8 cellular contexts compared by ENCODE assay signal in the genomic region with DNA sequence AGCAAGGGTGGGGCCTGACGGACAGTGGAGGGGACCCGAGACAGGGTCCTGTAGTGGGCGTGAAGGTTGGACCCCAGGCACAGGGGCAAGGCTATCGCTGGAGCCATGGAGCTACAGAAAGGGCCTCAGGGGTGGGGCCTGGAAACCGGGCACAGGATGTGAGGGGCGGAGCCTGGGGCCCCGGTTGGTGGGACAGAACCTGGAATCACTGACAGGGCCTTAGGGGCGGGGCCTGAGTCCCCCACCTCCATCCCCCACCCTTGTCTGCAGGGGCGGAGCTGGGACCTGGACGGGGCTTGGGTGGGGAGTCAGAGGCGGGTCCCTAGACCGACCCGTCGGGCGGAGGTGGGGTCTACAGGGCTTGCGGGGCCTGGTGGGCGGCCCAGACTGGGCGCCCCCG. TPM values are rescaled to one million over a fixed set of nuclear protein-coding genes. Genes with fewer than 3 reads are reported as not detected.
DNase-seq lines count a peak whose midpoint lies in the region; ATAC-seq, FAIRE-seq and TF ChIP-seq lines count a peak whose summit lies in the region.

No MANE protein-coding gene starts in this region.

- no peaks in the 10 kb centered on the region for H3K27me3 Mint-ChIP-seq in CD8-positive, alpha-beta memory T cell
- H3K27me3 Mint-ChIP-seq in mesothelial cell of epicardium (ENCODE audit: low read depth), result no peaks in the 10 kb centered on the region

- H3K9ac ChIP-seq in H1 (replicated peaks in 1 of 4; ENCODE audit: extremely low read depth in 1 of 4, low read depth in 3 of 4, low read length in 3 of 4), result no peak overlapping the region; a peak in 1 of 7 replicates

- H3K36me3 Mint-ChIP-seq in CD8-positive, alpha-beta memory T cell, result peaks cover 0 to 25% (median 4%) of the 10 kb centered on the region in 3 donors
- H3K36me3 Mint-ChIP-seq in mesothelial cell of epicardium, result peaks cover 8% of the 10 kb centered on the region

- H3K4ac ChIP-seq in H1 (replicated peaks; ENCODE audit: insufficient read length, low read depth, low read length), result peak overlapping the region; percentile 65

- no peak for TF ChIP-seq EP300 in H1 (IDR thresholded peaks at IDR 0.05; ENCODE audit: borderline replicate concordance in 1 of 2, low read depth in 2 of 2, low read length in 2 of 2)

- no peaks in the 10 kb centered on the region for H3K36me3 ChIP-seq in CD8-positive, alpha-beta memory T cell (ENCODE audit: insufficient read depth, low read length)
- H3K36me3 ChIP-seq in H1 (ENCODE audit: control insufficient read depth in 2 of 4, insufficient read depth in 4 of 4, low read length in 3 of 4) (peaks cover 0 to 7% (median 0%) of the 10 kb centered on the region in 4 experiments; a peak in 1 of 8 replicates), urinary bladder (ENCODE audit: insufficient read depth) (no peaks in the 10 kb centered on the region)

- WGBS in H1 (ENCODE audit: extremely low coverage in 1 of 2, insufficient coverage in 1 of 2, insufficient read length in 1 of 2, insufficient replicate concordance in 2 of 2, low coverage in 1 of 2, low lambda C conversion rate in 2 of 2, missing lambda C conversion rate in 1 of 2), 2 experiments, result 7% methylated on average over 8 of the region's 19 CpGs; no CpG with 5 or more reads in 1 of the 2 experiments
- WGBS in urinary bladder, result 12% methylated on average over 19 of the region's 19 CpGs

- H3K4me3 ChIP-seq in CD8-positive, alpha-beta memory T cell (ENCODE audit: low read length), result no peak overlapping the region
- peak overlapping the region; percentile 42 to 70 (median 44); a peak in 7 of 8 replicates for H3K4me3 ChIP-seq in H1 (ENCODE audit: extremely low read depth in 1 of 4, insufficient read depth in 2 of 4, low read depth in 3 of 4, low read length in 4 of 4)
- H3K4me3 ChIP-seq in urinary bladder (ENCODE audit: low read depth, low read length), result peak overlapping the region; percentile 46

- H2AK5ac ChIP-seq in H1 (ENCODE audit: low read depth, low read length), result 0 out of 2 replicates have a peak overlapping the region, but pooled peaks have one; percentile 86

- H3K4me1 ChIP-seq in CD8-positive, alpha-beta memory T cell (ENCODE audit: insufficient read depth, low read length), result peaks cover 36% of the 10 kb centered on the region
- peaks cover 0 to 15% (median 8%) of the 10 kb centered on the region in 4 experiments; a peak in 4 of 7 replicates for H3K4me1 ChIP-seq in H1 (replicated peaks in 1 of 4; ENCODE audit: control insufficient read depth in 3 of 4, insufficient read depth in 4 of 4, low read length in 3 of 4)
- no peaks in the 10 kb centered on the region for H3K4me1 ChIP-seq in urinary bladder (ENCODE audit: insufficient read depth)

- H3K4me1 Mint-ChIP-seq in CD8-positive, alpha-beta memory T cell, result peaks cover 14 to 44% (median 15%) of the 10 kb centered on the region in 3 donors
- H3K4me1 Mint-ChIP-seq in mesothelial cell of epicardium, result peaks cover 19% of the 10 kb centered on the region

- no peaks in the 10 kb centered on the region for H4K20me1 ChIP-seq in H1 (replicated peaks in 1 of 2; ENCODE audit: control insufficient read depth in 1 of 2, insufficient read depth in 2 of 2, low read length in 2 of 2)

- H3K27me3 ChIP-seq in CD8-positive, alpha-beta memory T cell (ENCODE audit: insufficient read depth, low read length, poor library complexity, severe bottlenecking), result no peaks in the 10 kb centered on the region
- no peaks in the 10 kb centered on the region for H3K27me3 ChIP-seq in H1 (replicated peaks in 1 of 4; ENCODE audit: control insufficient read depth in 3 of 4, extremely low read depth in 1 of 4, insufficient read depth in 3 of 4, low read length in 3 of 4)

- TF ChIP-seq CTCF in H1 (IDR thresholded peaks at IDR 0.05; ENCODE audit: control extremely low read depth in 1 of 3, insufficient read depth in 1 of 3, low read depth in 1 of 3, low read length in 3 of 3), result 0 out of 4 replicates have a peak, but pooled peaks of 1 of the 3 experiments have one; percentile 3
- TF ChIP-seq CTCF in mesothelial cell of epicardium (IDR thresholded peaks at IDR 0.05; ENCODE audit: unreplicated experiment), result no peak

- H3K4me3 Mint-ChIP-seq in CD8-positive, alpha-beta memory T cell, result peak overlapping the region in 5 of 7 donors; percentile 3 to 57 (median 34)
- peak overlapping the region; percentile 57 for H3K4me3 Mint-ChIP-seq in mesothelial cell of epicardium

- H2BK20ac ChIP-seq in H1 (ENCODE audit: low read length), result no peak overlapping the region

- peaks cover 2% of the 10 kb centered on the region; the same call in 1 of the 2 replicates for H3K23me2 ChIP-seq in H1 (ENCODE audit: low read depth, low read length)

- FAIRE-seq in H1 (lab: Jason Lieb, UNC), result peak; percentile 39

- H2BK12ac ChIP-seq in H1 (ENCODE audit: low read depth, low read length), result no peak overlapping the region

- H4K91ac ChIP-seq in H1 (replicated peaks; ENCODE audit: insufficient read length, low read length), result peak overlapping the region; percentile 95

- no peak for TF ChIP-seq RAD21 in H1 (IDR thresholded peaks at IDR 0.05 in 1 of 2, conservative IDR thresholded peaks at IDR 0.05 in 1 of 2; ENCODE audit: low read depth in 2 of 2, low read length in 2 of 2)

- no peaks in the 10 kb centered on the region for H3K79me2 ChIP-seq in H1 (ENCODE audit: control insufficient read depth in 1 of 2, insufficient read depth in 2 of 2, low read length in 2 of 2)

- peak overlapping the region; percentile 63 to 67 for H3K4me2 ChIP-seq in H1 (ENCODE audit: insufficient read depth in 1 of 2, low read depth in 2 of 2, low read length in 2 of 2)

- H3K27ac ChIP-seq in CD8-positive, alpha-beta memory T cell (ENCODE audit: low read depth, low read length), result no peak overlapping the region
- H3K27ac ChIP-seq in H1 (ENCODE audit: low read depth, low read length) (peak overlapping the region; percentile 56; the same call in 1 of the 2 replicates), urinary bladder (ENCODE audit: low read depth) (no peak overlapping the region)

- H4K5ac ChIP-seq in H1 (ENCODE audit: insufficient read length, low read depth, low read length), result no peak overlapping the region

- H3K27ac Mint-ChIP-seq in CD8-positive, alpha-beta memory T cell, result peak overlapping the region in 5 of 8 donors; percentile 41 to 78 (median 70)
- peak overlapping the region; percentile 79 for H3K27ac Mint-ChIP-seq in mesothelial cell of epicardium

- peak in 2 of 5 donors; percentile 37 to 66 for DNase-seq in CD8-positive, alpha-beta memory T cell
- DNase-seq in NCI-H748 (lab: John Stamatoyannopoulos, UW; ENCODE audit: unreplicated experiment) (peak; percentile 91), H1 (ENCODE audit: low read depth in 1 of 2, low spot score in 2 of 2) (peak; percentile 94 to 98), mesothelial cell of epicardium (ENCODE audit: low spot score in 2 of 2, unreplicated experiment in 2 of 2) (peak; percentile 80 to 91)
- DNase-seq in stimulated activated CD4-positive, alpha-beta T cell treated with anti-CD3 and anti-CD28 coated beads, Interleukin-1b, Interleukin-23, amount 100 ng/mL, for 48 hours, result no peak

- no peaks in the 10 kb centered on the region for H3K9me3 ChIP-seq in CD8-positive, alpha-beta memory T cell (ENCODE audit: low read length)
- no peaks in the 10 kb centered on the region for H3K9me3 ChIP-seq in H1 (ENCODE audit: insufficient read depth in 2 of 2, low read depth in 1 of 2, low read length in 1 of 2)

- H2BK5ac ChIP-seq in H1 (ENCODE audit: low read depth, low read length), result peak overlapping the region; percentile 81; the same call in 1 of the 2 replicates

- no peak overlapping the region for H3K23ac ChIP-seq in H1 (ENCODE audit: insufficient read length)

- H3K14ac ChIP-seq in H1 (ENCODE audit: insufficient read length), result no peak overlapping the region

- CTCF ChIA-PET in CD8-positive, alpha-beta memory T cell (lab: Charles Lee), result interaction anchor here (0.9 to 1.4 kb wide), 5 partner anchors 17 to 98 kb away, joined by 3 to 5 read pairs (median 4); no protein-coding TSS in a partner anchor
- CTCF ChIA-PET in H1 (lab: Charles Lee; ENCODE audit: partially characterized antibody), result interaction anchor here (0.5 to 10.3 kb wide), 16 partner anchors 9 to 503 kb away, joined by 3 to 77 read pairs (median 4); a partner anchor contains a TSS

- no peak overlapping the region for H2AFZ ChIP-seq in H1 (ENCODE audit: low read length)

- H4K8ac ChIP-seq in H1 (ENCODE audit: extremely low read depth, insufficient read depth, low read length), result peak overlapping the region; percentile 81

- no peak overlapping the region for H3K56ac ChIP-seq in H1 (replicated peaks; ENCODE audit: insufficient read length, low read depth, low read length)

- H2BK120ac ChIP-seq in H1 (replicated peaks; ENCODE audit: low read depth, low read length), result no peak overlapping the region

- TF ChIP-seq POLR2A in H1 (IDR thresholded peaks at IDR 0.05; ENCODE audit: control extremely low read depth in 1 of 2, low read depth in 2 of 2, low read length in 2 of 2), result no peak; a peak in 1 of 3 replicates

- H3K9me3 Mint-ChIP-seq in CD8-positive, alpha-beta memory T cell, result no peaks in the 10 kb centered on the region
- no peaks in the 10 kb centered on the region for H3K9me3 Mint-ChIP-seq in mesothelial cell of epicardium

- peak overlapping the region; percentile 88; the same call in 1 of the 2 replicates for H2BK15ac ChIP-seq in H1 (ENCODE audit: low read length)

- ATAC-seq in GM18870 (IDR thresholded peaks at IDR 0.05; ENCODE audit: unreplicated experiment) (no peak), HG03139 (IDR thresholded peaks at IDR 0.05; ENCODE audit: unreplicated experiment) (no peak)

- no peaks in the 10 kb centered on the region for H3K79me1 ChIP-seq in H1 (ENCODE audit: low read depth, low read length)

- POLR2A ChIA-PET in CD8-positive, alpha-beta memory T cell (lab: Charles Lee), result interaction anchor here (1.2 to 3.2 kb wide), 3 partner anchors 28 to 53 kb away, joined by 6 to 15 read pairs (median 8); a partner anchor contains a TSS
- POLR2A ChIA-PET in H1 (lab: Charles Lee; ENCODE audit: partially characterized antibody), result interaction anchor here (0.8 to 4.3 kb wide), 13 partner anchors 10 to 76 kb away, joined by 3 to 34 read pairs (median 5); a partner anchor contains a TSS

- peak overlapping the region; percentile 83; the same call in 1 of the 2 replicates for H3K18ac ChIP-seq in H1 (ENCODE audit: extremely low read depth, low read length)

RNA-seq across cellular contexts. Expression of a gene that starts 26.0 kb away (rescaled TPM):
- total RNA-seq in CD8-positive, alpha-beta memory T cell, result 10 to 100 TPM; 64.6 to 66.5 TPM
- 8.0 TPM for polyA plus RNA-seq in CD8-positive, alpha-beta memory T cell
- total RNA-seq in H1 (2021; fragmentation: NEBNext Ultra II Directional; extraction: Animal tissue kit (Norgen Biotek cat#: 25700)), result 68.7 and 77.1 TPM in 2 replicates
- polyA plus RNA-seq in H1 (2011; rRNA removed), result 80.8 and 127 TPM in 2 replicates
- polyA plus RNA-seq in H1 (2011; cell fraction: cytosol; rRNA removed), result 69.0 TPM
- polyA plus RNA-seq in H1 (2011; cell fraction: nucleus; rRNA removed), result 277 TPM
- 53.4 to 97.6 TPM (median 89.3 TPM) in 4 replicates for polyA plus RNA-seq in H1 (2012, experiment 1 of 2)
- polyA plus RNA-seq in H1 (2012, experiment 2 of 2), result 56.8 TPM
- polyA plus RNA-seq in H1 (2013, experiment 1 of 2), result 47.2 TPM
- polyA plus RNA-seq in H1 (2013, experiment 2 of 2), result 42.2 TPM
- polyA minus RNA-seq in H1 (2011; rRNA and poly(A)+ RNA removed), result 36.7 and 59.9 TPM in 2 replicates
- polyA minus RNA-seq in H1 (2011; cell fraction: cytosol; rRNA and poly(A)+ RNA removed), result 32.1 TPM
- polyA minus RNA-seq in H1 (2011; cell fraction: nucleus; rRNA and poly(A)+ RNA removed), result 66.5 TPM
- total RNA-seq in mesothelial cell of epicardium, result 54.4 to 56.6 TPM (median 55.7 TPM) in 3 replicates
- total RNA-seq in urinary bladder, result 6.6 TPM
- 26.0 TPM for polyA plus RNA-seq in urinary bladder

RNA-seq across cellular contexts. Expression of a gene that starts 27.8 kb away (rescaled TPM):
- total RNA-seq in CD8-positive, alpha-beta memory T cell, result 10 to 100 TPM; 13.0 to 13.6 TPM
- 3.1 TPM for polyA plus RNA-seq in CD8-positive, alpha-beta memory T cell
- total RNA-seq in H1 (2021; fragmentation: NEBNext Ultra II Directional; extraction: Animal tissue kit (Norgen Biotek cat#: 25700)), result 16.1 and 17.0 TPM in 2 replicates
- polyA plus RNA-seq in H1 (2011; rRNA removed) (4.9 and 10.4 TPM in 2 replicates), urinary bladder (8.1 TPM)
- 3.4 TPM for polyA plus RNA-seq in H1 (2011; cell fraction: cytosol; rRNA removed)
- polyA plus RNA-seq in H1 (2011; cell fraction: nucleus; rRNA removed), result 13.6 TPM
- polyA plus RNA-seq in H1 (2012, experiment 1 of 2), result 10.7 to 19.4 TPM (median 17.4 TPM) in 4 replicates
- 11.3 TPM for polyA plus RNA-seq in H1 (2012, experiment 2 of 2)
- polyA plus RNA-seq in H1 (2013, experiment 1 of 2), result 8.7 TPM
- 8.1 TPM for polyA plus RNA-seq in H1 (2013, experiment 2 of 2)
- polyA minus RNA-seq in H1 (2011; rRNA and poly(A)+ RNA removed), result 1.9 and 2.7 TPM in 2 replicates
- polyA minus RNA-seq in H1 (2011; cell fraction: cytosol; rRNA and poly(A)+ RNA removed), result 19.2 TPM
- 9.3 TPM for polyA minus RNA-seq in H1 (2011; cell fraction: nucleus; rRNA and poly(A)+ RNA removed)
- total RNA-seq in mesothelial cell of epicardium (20.6 to 21.6 TPM (median 21.2 TPM) in 3 replicates), urinary bladder (2.9 TPM)

RNA-seq across cellular contexts. Expression of a gene that starts 40.1 kb away (rescaled TPM):
- total RNA-seq in CD8-positive, alpha-beta memory T cell, result under 1 TPM in 1 of 2 experiments, not detected in 1; 0.24 TPM
- polyA plus RNA-seq in CD8-positive, alpha-beta memory T cell, result not detected
- 0.75 and 1.5 TPM in 2 replicates for total RNA-seq in H1 (2021; fragmentation: NEBNext Ultra II Directional; extraction: Animal tissue kit (Norgen Biotek cat#: 25700))
- polyA plus RNA-seq in H1 (2011; rRNA removed), result 1.0 and 2.3 TPM in 2 replicates
- 1.8 TPM for polyA plus RNA-seq in H1 (2011; cell fraction: cytosol; rRNA removed)
- polyA plus RNA-seq in H1 (2011; cell fraction: nucleus; rRNA removed), result 2.7 TPM
- 0.61 to 2.0 TPM (median 1.5 TPM) in 4 replicates for polyA plus RNA-seq in H1 (2012, experiment 1 of 2)
- polyA plus RNA-seq in H1 (2012, experiment 2 of 2), result 1.7 TPM
- polyA plus RNA-seq in H1 (2013, experiment 1 of 2), result 0.18 TPM
- 0.68 TPM for polyA plus RNA-seq in H1 (2013, experiment 2 of 2)
- polyA minus RNA-seq in H1 (2011; rRNA and poly(A)+ RNA removed), result 0.22 TPM in 1 of 2 replicates, not detected in the other
- polyA minus RNA-seq in H1 (2011; cell fraction: cytosol; rRNA and poly(A)+ RNA removed), result not detected
- 1.2 TPM for polyA minus RNA-seq in H1 (2011; cell fraction: nucleus; rRNA and poly(A)+ RNA removed)
- total RNA-seq in mesothelial cell of epicardium, result 0.20 to 1.0 TPM (median 0.75 TPM) in 3 replicates
- 0.21 TPM for total RNA-seq in urinary bladder
- polyA plus RNA-seq in urinary bladder, result 2.4 TPM

RNA-seq across cellular contexts. Expression of a gene that starts 49.6 kb away (rescaled TPM):
- not detected for total RNA-seq in CD8-positive, alpha-beta memory T cell
- polyA plus RNA-seq in CD8-positive, alpha-beta memory T cell, result not detected
- total RNA-seq in H1 (2021; fragmentation: NEBNext Ultra II Directional; extraction: Animal tissue kit (Norgen Biotek cat#: 25700)), result not detected in 2 replicates
- polyA plus RNA-seq in H1 (2011; rRNA removed) (not detected in 2 replicates), urinary bladder (not detected)
- not detected for polyA plus RNA-seq in H1 (2011; cell fraction: cytosol; rRNA removed)
- polyA plus RNA-seq in H1 (2011; cell fraction: nucleus; rRNA removed), result not detected
- polyA plus RNA-seq in H1 (2012, experiment 1 of 2), result not detected in 4 replicates
- polyA plus RNA-seq in H1 (2012, experiment 2 of 2), result not detected
- polyA plus RNA-seq in H1 (2013, experiment 1 of 2), result not detected
- polyA plus RNA-seq in H1 (2013, experiment 2 of 2), result not detected
- not detected in 2 replicates for polyA minus RNA-seq in H1 (2011; rRNA and poly(A)+ RNA removed)
- polyA minus RNA-seq in H1 (2011; cell fraction: cytosol; rRNA and poly(A)+ RNA removed), result not detected
- polyA minus RNA-seq in H1 (2011; cell fraction: nucleus; rRNA and poly(A)+ RNA removed), result not detected
- total RNA-seq in mesothelial cell of epicardium (not detected in 3 replicates), urinary bladder (not detected)

RNA-seq across cellular contexts. Expression of a gene that starts 53.3 kb away (rescaled TPM):
- 10 to 100 TPM; 71.4 to 73.6 TPM for total RNA-seq in CD8-positive, alpha-beta memory T cell
- polyA plus RNA-seq in CD8-positive, alpha-beta memory T cell, result 83.4 TPM
- 14.7 and 15.1 TPM in 2 replicates for total RNA-seq in H1 (2021; fragmentation: NEBNext Ultra II Directional; extraction: Animal tissue kit (Norgen Biotek cat#: 25700))
- 9.9 and 10.8 TPM in 2 replicates for polyA plus RNA-seq in H1 (2011; rRNA removed)
- 10.1 TPM for polyA plus RNA-seq in H1 (2011; cell fraction: cytosol; rRNA removed)
- 10.7 TPM for polyA plus RNA-seq in H1 (2011; cell fraction: nucleus; rRNA removed)
- polyA plus RNA-seq in H1 (2012, experiment 1 of 2), result 10.1 to 14.2 TPM (median 12.6 TPM) in 4 replicates
- 12.9 TPM for polyA plus RNA-seq in H1 (2012, experiment 2 of 2)
- polyA plus RNA-seq in H1 (2013, experiment 1 of 2), result 24.7 TPM
- 24.8 TPM for polyA plus RNA-seq in H1 (2013, experiment 2 of 2)
- polyA minus RNA-seq in H1 (2011; rRNA and poly(A)+ RNA removed), result 5.9 TPM in 2 replicates
- polyA minus RNA-seq in H1 (2011; cell fraction: cytosol; rRNA and poly(A)+ RNA removed), result 8.6 TPM
- 3.5 TPM for polyA minus RNA-seq in H1 (2011; cell fraction: nucleus; rRNA and poly(A)+ RNA removed)
- total RNA-seq in mesothelial cell of epicardium, result 6.2 to 6.6 TPM (median 6.5 TPM) in 3 replicates
- total RNA-seq in urinary bladder, result 2.0 TPM
- polyA plus RNA-seq in urinary bladder, result 4.8 TPM
